In genomic region chr17:41996855-41997164, GRCh38 we compare ENCODE assay signal across 15 cellular contexts. TPM values are rescaled to one million over a fixed set of nuclear protein-coding genes. Genes with fewer than 3 reads are reported as not detected.
A peak's percentile ranks its signal among the peaks of the same experiment; 100 is the strongest.
DNase-seq lines count a peak whose midpoint lies in the region; ATAC-seq lines count a peak whose summit lies in the region.
"Had no signal": no experiment of that assay in that cellular context is flagged by ENCODE, and none has a peak within 500 bp of the region (broad histone marks: within the 10 kb centered on the region; RNA-seq: fewer than 3 reads in every experiment).

No MANE protein-coding gene starts in this region.

- no peaks in the 10 kb centered on the region for H3K27me3 Mint-ChIP-seq in activated naive CD4-positive, alpha-beta T cell treated with anti-CD3 and anti-CD28 coated beads for 36 hours (ENCODE audit: low read depth)
- no peaks in the 10 kb centered on the region for H3K27me3 Mint-ChIP-seq in activated naive CD8-positive, alpha-beta T cell treated with anti-CD3 and anti-CD28 coated beads, Interleukin-2, amount 50 U/mL, for 24 hours
- no peaks in the 10 kb centered on the region for H3K27me3 Mint-ChIP-seq in stimulated activated naive CD8-positive, alpha-beta T cell treated with anti-CD3 and anti-CD28 coated beads, Interleukin-15, Interleukin-2, amounts not matched to agents 100 ng/mL and 50 ng/mL, for 24 hours
- H3K27me3 Mint-ChIP-seq: activated CD4-positive, alpha-beta T cell treated with anti-CD3 and anti-CD28 coated beads, Interleukin-2, amount 10 ng/mL, durations not matched to agents 7 days and 5 days had no signal

- peak overlapping the region; percentile 2 for H3K27ac Mint-ChIP-seq in activated naive CD4-positive, alpha-beta T cell treated with anti-CD3 and anti-CD28 coated beads for 36 hours
- H3K27ac Mint-ChIP-seq in activated naive CD8-positive, alpha-beta T cell treated with anti-CD3 and anti-CD28 coated beads, Interleukin-2, amount 50 U/mL, for 24 hours, result peak overlapping the region; percentile 81
- H3K27ac Mint-ChIP-seq in stimulated activated naive CD8-positive, alpha-beta T cell treated with anti-CD3 and anti-CD28 coated beads, Interleukin-15, Interleukin-2, amounts not matched to agents 100 ng/mL and 50 ng/mL, for 24 hours, result peak overlapping the region; percentile 78
- H3K27ac Mint-ChIP-seq: activated CD4-positive, alpha-beta T cell treated with anti-CD3 and anti-CD28 coated beads, Interleukin-2, amount 10 ng/mL, durations not matched to agents 7 days and 5 days had no signal

- peaks cover 10% of the 10 kb centered on the region for H3K4me1 Mint-ChIP-seq in activated naive CD4-positive, alpha-beta T cell treated with anti-CD3 and anti-CD28 coated beads for 36 hours (ENCODE audit: low read depth)
- H3K4me1 Mint-ChIP-seq in activated naive CD8-positive, alpha-beta T cell treated with anti-CD3 and anti-CD28 coated beads, Interleukin-2, amount 50 U/mL, for 24 hours, result peaks cover 21% of the 10 kb centered on the region
- H3K4me1 Mint-ChIP-seq in stimulated activated naive CD8-positive, alpha-beta T cell treated with anti-CD3 and anti-CD28 coated beads, Interleukin-15, Interleukin-2, amounts not matched to agents 100 ng/mL and 50 ng/mL, for 24 hours (ENCODE audit: low read depth), result peaks cover 15% of the 10 kb centered on the region

- peak; percentile 65 for ATAC-seq in activated naive CD8-positive, alpha-beta T cell treated with anti-CD3 and anti-CD28 coated beads, Interleukin-2, amount 50 U/mL, for 24 hours
- ATAC-seq: gastrocnemius medialis, pancreas had no signal

- H3K4me3 Mint-ChIP-seq in activated naive CD4-positive, alpha-beta T cell treated with anti-CD3 and anti-CD28 coated beads for 36 hours, result no peak overlapping the region
- H3K4me3 Mint-ChIP-seq in activated naive CD8-positive, alpha-beta T cell treated with anti-CD3 and anti-CD28 coated beads, Interleukin-2, amount 50 U/mL, for 24 hours, result no peak overlapping the region
- no peak overlapping the region for H3K4me3 Mint-ChIP-seq in stimulated activated naive CD8-positive, alpha-beta T cell treated with anti-CD3 and anti-CD28 coated beads, Interleukin-15, Interleukin-2, amounts not matched to agents 100 ng/mL and 50 ng/mL, for 24 hours
- H3K4me3 Mint-ChIP-seq: activated CD4-positive, alpha-beta T cell treated with anti-CD3 and anti-CD28 coated beads, Interleukin-2, amount 10 ng/mL, durations not matched to agents 7 days and 5 days had no signal

- H3K36me3 Mint-ChIP-seq in activated naive CD4-positive, alpha-beta T cell treated with anti-CD3 and anti-CD28 coated beads for 36 hours (ENCODE audit: low read depth), result peaks cover 39% of the 10 kb centered on the region
- H3K36me3 Mint-ChIP-seq in activated naive CD8-positive, alpha-beta T cell treated with anti-CD3 and anti-CD28 coated beads, Interleukin-2, amount 50 U/mL, for 24 hours (ENCODE audit: low read depth), result peaks cover 52% of the 10 kb centered on the region
- H3K36me3 Mint-ChIP-seq in stimulated activated naive CD8-positive, alpha-beta T cell treated with anti-CD3 and anti-CD28 coated beads, Interleukin-15, Interleukin-2, amounts not matched to agents 100 ng/mL and 50 ng/mL, for 24 hours (ENCODE audit: low read depth), result peaks cover 64% of the 10 kb centered on the region

- intact Hi-C loops in activated naive CD4-positive, alpha-beta T cell treated with anti-CD3 and anti-CD28 coated beads for 36 hours (cut with micrococcal nuclease), result no loop called here

- no peaks in the 10 kb centered on the region for H3K9me3 Mint-ChIP-seq in activated naive CD4-positive, alpha-beta T cell treated with anti-CD3 and anti-CD28 coated beads for 36 hours
- H3K9me3 Mint-ChIP-seq in activated naive CD8-positive, alpha-beta T cell treated with anti-CD3 and anti-CD28 coated beads, Interleukin-2, amount 50 U/mL, for 24 hours, result no peaks in the 10 kb centered on the region
- no peaks in the 10 kb centered on the region for H3K9me3 Mint-ChIP-seq in stimulated activated naive CD8-positive, alpha-beta T cell treated with anti-CD3 and anti-CD28 coated beads, Interleukin-15, Interleukin-2, amounts not matched to agents 100 ng/mL and 50 ng/mL, for 24 hours
- H3K9me3 Mint-ChIP-seq: activated CD4-positive, alpha-beta T cell treated with anti-CD3 and anti-CD28 coated beads, Interleukin-2, amount 10 ng/mL, durations not matched to agents 7 days and 5 days; activated T-helper 1 cell treated with anti-CD3 and anti-CD28 coated beads, Interleukin-12 subunit alpha, Interleukin-12 subunit beta, Interleukin-2, Interleukin-4 antibody, amounts not matched to agents 30 ng/mL and 10 ng/mL and 1 ng/mL, durations not matched to agents 14 hours and 24 hours and 36 hours had no signal

- no peak for DNase-seq in activated naive CD4-positive, alpha-beta T cell treated with anti-CD3 and anti-CD28 coated beads for 36 hours
- DNase-seq in activated naive CD4-positive, alpha-beta T cell treated with Interleukin-2 at 50 U/mL for 16 hours, result no peak
- no peak for DNase-seq in activated naive CD8-positive, alpha-beta T cell treated with anti-CD3 and anti-CD28 coated beads, Interleukin-2, amount 50 U/mL, for 24 hours
- no peak for DNase-seq in cerebellum (ENCODE audit: low spot score)
- DNase-seq in activated CD4-positive, CD25-positive, alpha-beta regulatory T cell treated with anti-CD3 and anti-CD28 coated beads, Interleukin-2, amount 50 U/mL, for 72 hours, result no peak
- DNase-seq: activated CD4-positive, alpha-beta T cell treated with anti-CD3 and anti-CD28 coated beads, Interleukin-2, amount 10 ng/mL, durations not matched to agents 7 days and 5 days; gastrocnemius medialis; NCI-H187 treated with DMSO at 0.1 percent for 48 hours; NCI-H510A treated with DMSO at 0.1 percent for 48 hours; OCI-M1; pancreas; T1000; upper lobe of left lung had no signal

- CTCF ChIA-PET in activated naive CD4-positive, alpha-beta T cell treated with anti-CD3 and anti-CD28 coated beads for 36 hours (lab: Charles Lee), result no interaction called here

RNA-seq across cellular contexts. Expression of gene DNAJC7, which starts 20.4 kb away (rescaled TPM):
- total RNA-seq in activated naive CD4-positive, alpha-beta T cell treated with anti-CD3 and anti-CD28 coated beads for 36 hours, result 10 to 100 TPM; 74.5 to 76.3 TPM
- 76.5 TPM for total RNA-seq in cerebellum

RNA-seq across cellular contexts. Expression of gene NKIRAS2, which starts 23.1 kb away (rescaled TPM):
- total RNA-seq in activated naive CD4-positive, alpha-beta T cell treated with anti-CD3 and anti-CD28 coated beads for 36 hours, result 10 to 100 TPM; 12.4 to 13.2 TPM
- total RNA-seq in cerebellum, result 30.5 TPM

RNA-seq across cellular contexts. Expression of gene CNP, which starts 30.2 kb away (rescaled TPM):
- total RNA-seq in activated naive CD4-positive, alpha-beta T cell treated with anti-CD3 and anti-CD28 coated beads for 36 hours, result 10 to 100 TPM; 58.4 to 59.1 TPM
- 27.5 TPM for total RNA-seq in cerebellum

RNA-seq across cellular contexts. Expression of gene C17orf113, which starts 53.6 kb away (rescaled TPM):
- total RNA-seq in activated naive CD4-positive, alpha-beta T cell treated with anti-CD3 and anti-CD28 coated beads for 36 hours, result under 1 TPM; 0.20 to 0.31 TPM
- 5.9 TPM for total RNA-seq in cerebellum

Comparison
In these comparisons a context has a peak if more than half of its experiments do, and no peak if none do; other contexts are left out.
1. H3K27ac Mint-ChIP-seq: peak in every context shown above with its lines; median percentile 81 in activated naive CD8-positive, alpha-beta T cell treated with anti-CD3 and anti-CD28 coated beads, Interleukin-2, amount 50 U/mL, for 24 hours; 78 in stimulated activated naive CD8-positive, alpha-beta T cell treated with anti-CD3 and anti-CD28 coated beads, Interleukin-15, Interleukin-2, amounts not matched to agents 100 ng/mL and 50 ng/mL, for 24 hours; 2 in activated naive CD4-positive, alpha-beta T cell treated with anti-CD3 and anti-CD28 coated beads for 36 hours.